ENCODE assay signal across 8 cellular contexts in genomic region chrX:15675490-15675921, GRCh38. TPM values are rescaled to one million over a fixed set of nuclear protein-coding genes. Genes with fewer than 3 reads are reported as not detected.
DNase-seq lines count a peak whose midpoint lies in the region; ATAC-seq, FAIRE-seq and TF ChIP-seq lines count a peak whose summit lies in the region.

No MANE protein-coding gene starts in this region.

- POLR2A ChIA-PET in T-cell (lab: Charles Lee), result interaction anchor here in 1 of 2 donors (0.6 to 1.8 kb wide), 4 partner anchors 62 to 339 kb away, joined by 3 to 9 read pairs (median 6); partner anchors contain the start of genes AP1S2 and CA5B

- CTCF ChIA-PET in T-cell (lab: Charles Lee), result interaction anchor here in 1 of 2 donors (1.5 kb wide), 1 partner anchor 62 kb away, joined by 4 read pairs; the partner anchor contains the start of gene CA5B

- H3K9me3 ChIP-seq in iPS-18c (ENCODE audit: control insufficient read depth, insufficient read depth, low read length) (no peaks in the 10 kb centered on the region), small intestine (ENCODE audit: control insufficient read depth, low read depth) (no peaks in the 10 kb centered on the region)

- peak overlapping the region; percentile 97 for H3K27ac ChIP-seq in small intestine (ENCODE audit: low read depth in 1 of 2, low read length in 1 of 2)

- peak; percentile 81 for DNase-seq in GM13977 (ENCODE audit: low spot score)
- DNase-seq in NCI-H1048 (lab: John Stamatoyannopoulos, UW), result peak; percentile 73
- DNase-seq in T-cell, result peak in 29 of 34 experiments; percentile 57 to 94 (median 74)
- DNase-seq in astrocyte of the cerebellum (ENCODE audit: low read depth), result peak; percentile 59
- DNase-seq in small intestine, result peak; percentile 77
- DNase-seq in dedifferentiated amniotic fluid mesenchymal stem cell (ENCODE audit: extremely low spot score), result no peak

- no peaks in the 10 kb centered on the region for H3K27me3 ChIP-seq in small intestine (ENCODE audit: control insufficient read depth in 2 of 2, insufficient read depth in 2 of 2, low read length in 2 of 2)

- no peaks in the 10 kb centered on the region for H3K9me3 Mint-ChIP-seq in T-cell

- peaks cover 0 to 2% of the 10 kb centered on the region in 2 donors for H3K36me3 ChIP-seq in small intestine (ENCODE audit: control insufficient read depth in 2 of 2, insufficient read depth in 2 of 2, low read length in 2 of 2)

- no peak for FAIRE-seq in small intestine (lab: Jason Lieb, UNC)

- no peak overlapping the region for H3K4me3 Mint-ChIP-seq in T-cell

- H3K4me1 Mint-ChIP-seq in T-cell, result peaks cover 4 to 20% (median 7%) of the 10 kb centered on the region in 3 donors

- TF ChIP-seq CTCF in GM13977 (IDR thresholded peaks at IDR 0.05; ENCODE audit: extremely low read depth, insufficient read depth, missing control alignments) (no peak), astrocyte of the cerebellum (IDR thresholded peaks at IDR 0.05; ENCODE audit: low read depth, low read length, missing control alignments) (no peak)

- H3K27ac Mint-ChIP-seq in T-cell, result no peak overlapping the region

- peaks cover 1% of the 10 kb centered on the region for H3K36me3 Mint-ChIP-seq in T-cell

- peaks cover 0 to 2% of the 10 kb centered on the region in 2 donors for H3K27me3 Mint-ChIP-seq in T-cell

- in situ Hi-C loops in GM13977 (cut with MboI; ENCODE audit: low pct_unique_long_range_greater_than_20kb, low sequenced_read_pairs, unreplicated experiment) (no loop called here), astrocyte of the cerebellum (cut with HindIII; ENCODE audit: low sequenced_read_pairs) (no loop called here)

- H3K4me3 ChIP-seq in astrocyte of the cerebellum (ENCODE audit: low read depth, low read length) (peak overlapping the region; percentile 79), iPS-18c (ENCODE audit: insufficient read depth, low read depth, low read length) (peak overlapping the region; percentile 98), small intestine (ENCODE audit: low read depth in 1 of 2, low read length in 2 of 2) (peak overlapping the region; percentile 30 to 69)

- H3K4me1 ChIP-seq in small intestine (ENCODE audit: control insufficient read depth in 2 of 2, insufficient read depth in 1 of 2, low read depth in 1 of 2, low read length in 1 of 2), result no peaks in the 10 kb centered on the region

- ATAC-seq in HG02571 (IDR thresholded peaks at IDR 0.05; ENCODE audit: unreplicated experiment) (peak; percentile 73), T-cell (replicated peaks in 1 of 4) (peak; percentile 69 to 71 (median 70))

- WGBS in small intestine, 3 donors, result 0 to 1% (median 0%) methylated on average over 23 to 38 of the region's 38 CpGs

RNA-seq across cellular contexts. Expression of gene CLTRN, which starts 10.9 kb away (rescaled TPM):
- total RNA-seq in T-cell, result under 1 TPM; 0.38 to 0.79 (median 0.45) TPM
- polyA plus RNA-seq in small intestine, result under 1 TPM in 2 of 3 donors, not detected in 1; 0.52 to 0.81 TPM
